18 cellular contexts compared by ENCODE assay signal in genomic region chr17:50832267-50833227, GRCh38. TPM values are rescaled to one million over a fixed set of nuclear protein-coding genes. Genes with fewer than 3 reads are reported as not detected.
"Had no signal": no experiment of that assay in that cellular context is flagged by ENCODE, and none has a peak within 500 bp of the region (broad histone marks: within the 10 kb centered on the region; RNA-seq: fewer than 3 reads in every experiment).

No MANE protein-coding gene starts in this region.

- H3K9me3 ChIP-seq: mucosa of descending colon, stomach, thoracic aorta had no signal

- H3K27ac Mint-ChIP-seq: activated CD8-positive, alpha-beta T cell treated with anti-CD3 and anti-CD28 coated beads, Interleukin-2, amount 10 ng/mL, durations not matched to agents 7 days and 5 days; activated naive CD4-positive, alpha-beta T cell treated with anti-CD3 and anti-CD28 coated beads for 36 hours; activated T-helper 1 cell treated with anti-CD3 and anti-CD28 coated beads, Interleukin-12 subunit alpha, Interleukin-12 subunit beta, Interleukin-2, Interleukin-4 antibody, amounts not matched to agents 30 ng/mL and 10 ng/mL and 1 ng/mL, durations not matched to agents 14 hours and 24 hours and 36 hours; dendritic cell treated with granulocyte-macrophage colony-stimulating factor and Interleukin-4, amounts not matched to agents 40 ng/mL and 50 ng/mL, for 4 days; effector memory CD8-positive, alpha-beta T cell; naive thymus-derived CD8-positive, alpha-beta T cell had no signal

- DNase-seq: activated CD4-positive, alpha-beta T cell treated with anti-CD3 and anti-CD28 coated beads for 48 hours; activated CD8-positive, alpha-beta memory T cell treated with anti-CD3 and anti-CD28 coated beads, Interleukin-2, amount 50 U/mL, for 48 hours; activated CD8-positive, alpha-beta T cell treated with anti-CD3 and anti-CD28 coated beads, Interleukin-2, amount 10 ng/mL, durations not matched to agents 7 days and 5 days; activated naive CD4-positive, alpha-beta T cell treated with anti-CD3 and anti-CD28 coated beads for 36 hours; central memory CD4-positive, alpha-beta T cell; effector memory CD8-positive, alpha-beta T cell; hypothalamus; mucosa of descending colon; naive thymus-derived CD8-positive, alpha-beta T cell; small intestine; stomach; T1000 had no signal

- H3K27ac ChIP-seq: stomach, thoracic aorta had no signal

- FAIRE-seq: small intestine had no signal

- H3K4me3 Mint-ChIP-seq: activated CD8-positive, alpha-beta T cell treated with anti-CD3 and anti-CD28 coated beads, Interleukin-2, amount 10 ng/mL, durations not matched to agents 7 days and 5 days; activated naive CD4-positive, alpha-beta T cell treated with anti-CD3 and anti-CD28 coated beads for 36 hours; activated T-helper 1 cell treated with anti-CD3 and anti-CD28 coated beads, Interleukin-12 subunit alpha, Interleukin-12 subunit beta, Interleukin-2, Interleukin-4 antibody, amounts not matched to agents 30 ng/mL and 10 ng/mL and 1 ng/mL, durations not matched to agents 14 hours and 24 hours and 36 hours; dendritic cell treated with granulocyte-macrophage colony-stimulating factor and Interleukin-4, amounts not matched to agents 40 ng/mL and 50 ng/mL, for 4 days; effector memory CD8-positive, alpha-beta T cell; naive thymus-derived CD8-positive, alpha-beta T cell had no signal

- H3K9me3 Mint-ChIP-seq: activated naive CD4-positive, alpha-beta T cell treated with anti-CD3 and anti-CD28 coated beads for 36 hours; activated T-helper 1 cell treated with anti-CD3 and anti-CD28 coated beads, Interleukin-12 subunit alpha, Interleukin-12 subunit beta, Interleukin-2, Interleukin-4 antibody, amounts not matched to agents 30 ng/mL and 10 ng/mL and 1 ng/mL, durations not matched to agents 14 hours and 24 hours and 36 hours; dendritic cell treated with granulocyte-macrophage colony-stimulating factor and Interleukin-4, amounts not matched to agents 40 ng/mL and 50 ng/mL, for 4 days; effector memory CD8-positive, alpha-beta T cell; naive thymus-derived CD8-positive, alpha-beta T cell had no signal

- H3K36me3 ChIP-seq: stomach, thoracic aorta had no signal

- H3K4me3 ChIP-seq: mucosa of descending colon, stomach, thoracic aorta had no signal

- ATAC-seq: activated CD8-positive, alpha-beta T cell treated with anti-CD3 and anti-CD28 coated beads, Interleukin-2, amount 10 ng/mL, durations not matched to agents 7 days and 5 days; effector memory CD8-positive, alpha-beta T cell; mucosa of descending colon; naive thymus-derived CD8-positive, alpha-beta T cell had no signal

- H3K36me3 Mint-ChIP-seq: naive thymus-derived CD8-positive, alpha-beta T cell had no signal

RNA-seq across cellular contexts. Expression of gene WFIKKN2, which starts 2.8 kb away (rescaled TPM):
- total RNA-seq: activated CD8-positive, alpha-beta T cell treated with anti-CD3 and anti-CD28 coated beads, Interleukin-2, amount 10 ng/mL, durations not matched to agents 7 days and 5 days; activated naive CD4-positive, alpha-beta T cell treated with anti-CD3 and anti-CD28 coated beads for 36 hours; activated T-helper 1 cell treated with anti-CD3 and anti-CD28 coated beads, Interleukin-12 subunit alpha, Interleukin-12 subunit beta, Interleukin-2, Interleukin-4 antibody, amounts not matched to agents 30 ng/mL and 10 ng/mL and 1 ng/mL, durations not matched to agents 14 hours and 24 hours and 36 hours; epithelial cell of proximal tubule; lung microvascular endothelial cell; naive thymus-derived CD8-positive, alpha-beta T cell; renal cortical epithelial cell had no signal
